ENCODE assay signal across 9 cellular contexts in the genomic region with DNA sequence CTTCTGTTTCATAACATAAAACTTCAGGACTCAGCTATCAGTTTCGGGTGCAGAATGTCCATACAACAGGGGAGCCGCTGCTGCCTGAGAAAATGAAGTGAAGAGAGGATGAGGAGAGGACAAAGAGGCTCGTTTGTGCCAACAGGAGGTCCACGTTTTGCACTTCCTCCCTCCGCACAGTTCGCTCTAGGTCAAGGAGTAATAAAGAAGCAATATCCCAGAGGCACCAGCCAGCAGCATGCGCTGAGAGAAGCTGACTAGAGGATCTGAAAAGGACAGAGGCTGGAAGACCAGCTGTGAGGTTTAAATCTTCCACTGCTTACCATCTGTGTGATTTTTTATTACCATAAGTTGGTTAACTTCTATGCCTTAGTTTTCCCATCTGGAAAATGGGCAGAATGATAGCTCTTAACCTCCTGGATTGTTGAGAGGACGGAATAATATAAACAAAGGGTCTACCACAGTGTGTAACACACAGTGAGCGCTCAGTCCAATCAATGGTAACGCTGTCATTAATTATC. TPM values are rescaled to one million over a fixed set of nuclear protein-coding genes. Genes with fewer than 3 reads are reported as not detected.
DNase-seq lines count a peak whose midpoint lies in the region; ATAC-seq, FAIRE-seq and TF ChIP-seq lines count a peak whose summit lies in the region.
"Had no signal": no experiment of that assay in that cellular context is flagged by ENCODE, and none has a peak within 500 bp of the region (broad histone marks: within the 10 kb centered on the region; RNA-seq: fewer than 3 reads in every experiment).

No MANE protein-coding gene starts in this region.

- no peaks in the 10 kb centered on the region for H4K20me1 ChIP-seq in keratinocyte (ENCODE audit: control insufficient read depth, extremely low read depth, insufficient read depth, low read length)

- 12 to 18% methylated on average over 10 of the region's 10 CpGs for WGBS in testis, 2 donors

- H3K4me1 ChIP-seq in keratinocyte (ENCODE audit: control insufficient read depth, extremely low read depth, insufficient read depth, low read length) (peaks cover 6% of the 10 kb centered on the region), testis (peaks cover 5% of the 10 kb centered on the region)

- peak overlapping the region; percentile 89 for H3K4me2 ChIP-seq in keratinocyte (ENCODE audit: control insufficient read depth, extremely low read depth, insufficient read depth, low read depth, low read length)

- intact Hi-C loops in activated CD4-positive, alpha-beta T cell treated with anti-CD3 and anti-CD28 coated beads for 36 hours (cut with DNase I, micrococcal nuclease) = loop anchor here (1.0 to 10.0 kb wide), 6 partner anchors 43 to 289 kb away; a partner anchor contains a TSS
- intact Hi-C loops in testis (cut with DNase I; ENCODE audit: low total_unique reads) = no loop called here

- peak; percentile 11 for DNase-seq in activated CD4-positive, alpha-beta T cell treated with anti-CD3 and anti-CD28 coated beads for 36 hours
- no peak for DNase-seq in activated CD4-positive, alpha-beta T cell treated with anti-CD3 and anti-CD28 coated beads, Interleukin-2, amount 50 U/mL, for 1 hour
- no peak for DNase-seq in activated CD4-positive, alpha-beta memory T cell treated with anti-CD3 and anti-CD28 coated beads, Interleukin-2, amount 10 ng/mL, durations not matched to agents 7 days and 5 days
- no peak for DNase-seq in keratinocyte (ENCODE audit: low read depth, low spot score)
- DNase-seq in testis = no peak
- no peak for DNase-seq in NCI-H2196 treated with DMSO at 0.1 percent for 48 hours (lab: John Stamatoyannopoulos, UW; ENCODE audit: unreplicated experiment)

- H3K4me3 ChIP-seq in keratinocyte (ENCODE audit: control insufficient read depth in 2 of 3, extremely low read depth in 1 of 3, insufficient read depth in 2 of 3, low read depth in 1 of 3, low read length in 3 of 3) (peak overlapping the region; percentile 70 to 97 (median 82)), testis (peak overlapping the region; percentile 80 to 87)

- POLR2A ChIA-PET in activated CD4-positive, alpha-beta T cell treated with anti-CD3 and anti-CD28 coated beads for 36 hours (lab: Charles Lee) = no interaction called here
- POLR2A ChIA-PET in activated CD4-positive, alpha-beta memory T cell treated with anti-CD3 and anti-CD28 coated beads, Interleukin-2, amount 10 ng/mL, durations not matched to agents 7 days and 5 days (lab: Charles Lee) = interaction anchor here (0.8 to 1.9 kb wide), 7 partner anchors 12 to 264 kb away, joined by 4 to 9 read pairs (median 5); a partner anchor contains a TSS

- TF ChIP-seq CTCF in keratinocyte (optimal IDR thresholded peaks at IDR 0.05 in 1 of 3, IDR thresholded peaks at IDR 0.05 in 1 of 3, conservative IDR thresholded peaks at IDR 0.05 in 1 of 3; ENCODE audit: extremely low read depth in 1 of 3, insufficient read depth in 2 of 3, low read length in 3 of 3) = no peak
- TF ChIP-seq CTCF in testis (IDR thresholded peaks at IDR 0.05) = no peak

- H3K79me2 ChIP-seq in keratinocyte (ENCODE audit: control insufficient read depth, insufficient read depth, low read length) = peaks cover 2% of the 10 kb centered on the region

- peaks cover 5% of the 10 kb centered on the region for H3K36me3 Mint-ChIP-seq in activated CD4-positive, alpha-beta T cell treated with anti-CD3 and anti-CD28 coated beads for 36 hours (ENCODE audit: low read depth)
- peaks cover 23% of the 10 kb centered on the region for H3K36me3 Mint-ChIP-seq in activated CD4-positive, alpha-beta memory T cell treated with anti-CD3 and anti-CD28 coated beads, Interleukin-2, amount 10 ng/mL, durations not matched to agents 7 days and 5 days (ENCODE audit: low read depth)

- peaks cover 2% of the 10 kb centered on the region for H3K27me3 Mint-ChIP-seq in activated CD4-positive, alpha-beta T cell treated with anti-CD3 and anti-CD28 coated beads for 36 hours
- H3K27me3 Mint-ChIP-seq in activated CD4-positive, alpha-beta memory T cell treated with anti-CD3 and anti-CD28 coated beads, Interleukin-2, amount 10 ng/mL, durations not matched to agents 7 days and 5 days = peaks cover 4% of the 10 kb centered on the region

- peak overlapping the region; percentile 98 for H2AFZ ChIP-seq in keratinocyte (ENCODE audit: control insufficient read depth, low read length)

- H3K36me3 ChIP-seq in keratinocyte (ENCODE audit: control insufficient read depth in 2 of 2, extremely low read depth in 1 of 2, insufficient read depth in 2 of 2, low read length in 2 of 2) = peaks cover 0 to 2% of the 10 kb centered on the region in 2 experiments
- H3K36me3 ChIP-seq in testis (ENCODE audit: low read depth, missing control alignments) = no peaks in the 10 kb centered on the region

- no peak for ATAC-seq in activated CD4-positive, alpha-beta T cell treated with anti-CD3 and anti-CD28 coated beads for 36 hours
- ATAC-seq in HG02642 (IDR thresholded peaks at IDR 0.05; ENCODE audit: poor library complexity, unreplicated experiment) (no peak), GM18861 (IDR thresholded peaks at IDR 0.05; ENCODE audit: unreplicated experiment) (no peak)

- no peak for TF ChIP-seq POLR2A in testis (IDR thresholded peaks at IDR 0.05)

- no peaks in the 10 kb centered on the region for H3K27me3 ChIP-seq in keratinocyte (ENCODE audit: control insufficient read depth, extremely low read depth, insufficient read depth, low read length)
- H3K27me3 ChIP-seq in testis = no peaks in the 10 kb centered on the region

- peak overlapping the region; percentile 88 for H3K4me3 Mint-ChIP-seq in activated CD4-positive, alpha-beta T cell treated with anti-CD3 and anti-CD28 coated beads for 36 hours
- H3K4me3 Mint-ChIP-seq in activated CD4-positive, alpha-beta memory T cell treated with anti-CD3 and anti-CD28 coated beads, Interleukin-2, amount 10 ng/mL, durations not matched to agents 7 days and 5 days = peak overlapping the region; percentile 93

- H3K9me3 Mint-ChIP-seq in activated CD4-positive, alpha-beta T cell treated with anti-CD3 and anti-CD28 coated beads for 36 hours (ENCODE audit: low read depth) = peaks cover 6% of the 10 kb centered on the region
- peaks cover 4% of the 10 kb centered on the region for H3K9me3 Mint-ChIP-seq in activated CD4-positive, alpha-beta memory T cell treated with anti-CD3 and anti-CD28 coated beads, Interleukin-2, amount 10 ng/mL, durations not matched to agents 7 days and 5 days

- FAIRE-seq in keratinocyte (lab: Jason Lieb, UNC) = peak; percentile 41
- FAIRE-seq: G401.6 had no signal

- peak overlapping the region; percentile 88 for H3K27ac Mint-ChIP-seq in activated CD4-positive, alpha-beta T cell treated with anti-CD3 and anti-CD28 coated beads for 36 hours
- H3K27ac Mint-ChIP-seq in activated CD4-positive, alpha-beta memory T cell treated with anti-CD3 and anti-CD28 coated beads, Interleukin-2, amount 10 ng/mL, durations not matched to agents 7 days and 5 days = peak overlapping the region; percentile 81

- dilution Hi-C loops in keratinocyte (cut with MboI; ENCODE audit: extremely low pct_ligation_motif_present, low sequenced_read_pairs) = no loop called here

- H3K4me1 Mint-ChIP-seq in activated CD4-positive, alpha-beta T cell treated with anti-CD3 and anti-CD28 coated beads for 36 hours = peaks cover 27% of the 10 kb centered on the region
- H3K4me1 Mint-ChIP-seq in activated CD4-positive, alpha-beta memory T cell treated with anti-CD3 and anti-CD28 coated beads, Interleukin-2, amount 10 ng/mL, durations not matched to agents 7 days and 5 days = peaks cover 34% of the 10 kb centered on the region

- no peaks in the 10 kb centered on the region for H3K9me1 ChIP-seq in keratinocyte (ENCODE audit: control insufficient read depth, extremely low read depth, insufficient read depth, low read length)

- peak overlapping the region; percentile 89 for H3K9ac ChIP-seq in keratinocyte (ENCODE audit: control insufficient read depth, extremely low read depth, insufficient read depth, low read length)

- H3K27ac ChIP-seq in keratinocyte (ENCODE audit: control insufficient read depth, insufficient read depth, low read length) = peak overlapping the region; percentile 61
- H3K27ac ChIP-seq in testis = peak overlapping the region; percentile 80 to 89

- H3K9me3 ChIP-seq in keratinocyte (ENCODE audit: control insufficient read depth, low read depth, low read length) (no peaks in the 10 kb centered on the region), testis (no peaks in the 10 kb centered on the region)

- CTCF ChIA-PET in activated CD4-positive, alpha-beta T cell treated with anti-CD3 and anti-CD28 coated beads for 36 hours (lab: Charles Lee) = interaction anchor here (0.9 to 1.7 kb wide), 5 partner anchors 10 to 288 kb away, joined by 3 to 7 read pairs (median 4); no protein-coding TSS in a partner anchor
- CTCF ChIA-PET in activated CD4-positive, alpha-beta memory T cell treated with anti-CD3 and anti-CD28 coated beads, Interleukin-2, amount 10 ng/mL, durations not matched to agents 7 days and 5 days (lab: Charles Lee) = interaction anchor here (0.8 to 2.6 kb wide), 3 partner anchors 11 to 46 kb away, joined by 3 to 15 read pairs (median 3); no protein-coding TSS in a partner anchor

RNA-seq across cellular contexts. Expression of a gene that starts 0.7 kb away (rescaled TPM):
- total RNA-seq in activated CD4-positive, alpha-beta T cell treated with anti-CD3 and anti-CD28 coated beads for 36 hours = 1 to 10 TPM; 5.7 to 7.5 TPM
- total RNA-seq in activated CD4-positive, alpha-beta memory T cell treated with anti-CD3 and anti-CD28 coated beads, Interleukin-2, amount 10 ng/mL, durations not matched to agents 7 days and 5 days = 1 to 10 TPM; 3.8 to 5.5 TPM
- 5.8 to 7.4 TPM (median 6.0 TPM) in 3 replicates for polyA plus RNA-seq in keratinocyte
- 2.1 TPM for polyA plus RNA-seq in keratinocyte (2011; ENCODE audit: low read depth)
- polyA plus RNA-seq in keratinocyte (2011; cell fraction: cytosol; rRNA removed) = 1.8 and 3.8 TPM in 2 replicates
- 6.4 and 8.7 TPM in 2 replicates for polyA plus RNA-seq in keratinocyte (2011; cell fraction: nucleus; rRNA removed)
- 2.1 and 5.0 TPM in 2 replicates for polyA plus RNA-seq in keratinocyte (2012; ENCODE audit: low replicate concordance)
- polyA minus RNA-seq in keratinocyte = 11.0 to 12.9 TPM (median 12.1 TPM) in 3 replicates
- 3.8 TPM for polyA minus RNA-seq in keratinocyte (2011; cell fraction: cytosol; rRNA and poly(A)+ RNA removed)
- 12.3 and 20.2 TPM in 2 replicates for polyA minus RNA-seq in keratinocyte (2011; cell fraction: nucleus; rRNA and poly(A)+ RNA removed)
- 10 to 100 TPM; 36.7 to 37.6 TPM for total RNA-seq in testis
- 25.1 TPM for polyA plus RNA-seq in testis (ENCODE audit: insufficient read depth, low read depth, low replicate concordance)

Comparison
In these comparisons a context has a peak if more than half of its experiments do, and no peak if none do; other contexts are left out.
1. RNA of a gene that starts 0.7 kb away (total RNA-seq): 36.7 to 37.6 TPM in testis; 5.7 to 7.5 TPM in activated CD4-positive, alpha-beta T cell treated with anti-CD3 and anti-CD28 coated beads for 36 hours and 3.8 to 5.5 TPM in activated CD4-positive, alpha-beta memory T cell treated with anti-CD3 and anti-CD28 coated beads, Interleukin-2, amount 10 ng/mL, durations not matched to agents 7 days and 5 days; every median in the first group is over 4 times any median in the second.